30 cellular contexts compared by ENCODE assay signal in genomic region chr5:139079969-139080368, GRCh38.
"Had no signal": no experiment of that assay in that cellular context is flagged by ENCODE, and none has a peak within 500 bp of the region (broad histone marks: within the 10 kb centered on the region; RNA-seq: fewer than 3 reads in every experiment).

No MANE protein-coding gene starts in this region.

- H3K27ac ChIP-seq: ascending aorta, breast epithelium, cardiac muscle cell had no signal

- H3K27me3 ChIP-seq: ascending aorta, breast epithelium, cardiac muscle cell had no signal

- H3K4me3 ChIP-seq: ascending aorta, breast epithelium, cardiac muscle cell had no signal

- ATAC-seq: activated CD4-positive, alpha-beta T cell treated with anti-CD3 and anti-CD28 coated beads for 36 hours; activated CD8-positive, alpha-beta memory T cell treated with anti-CD3 and anti-CD28 coated beads, Interleukin-2, amount 10 ng/mL, durations not matched to agents 7 days and 5 days; activated CD8-positive, alpha-beta T cell treated with anti-CD3 and anti-CD28 coated beads, Interleukin-2, amount 10 ng/mL, durations not matched to agents 7 days and 5 days; activated naive CD4-positive, alpha-beta T cell treated with anti-CD3 and anti-CD28 coated beads, Interleukin-2, amount 50 U/mL, for 72 hours; activated T-cell treated with anti-CD3 and anti-CD28 coated beads, Interleukin-2, amount 50 U/mL, for 72 hours; esophagus mucosa had no signal

- H3K4me1 Mint-ChIP-seq: activated CD8-positive, alpha-beta memory T cell treated with anti-CD3 and anti-CD28 coated beads, Interleukin-2, amount 10 ng/mL, durations not matched to agents 7 days and 5 days; activated naive CD4-positive, alpha-beta T cell treated with anti-CD3 and anti-CD28 coated beads, Interleukin-2, amount 10 ng/mL, durations not matched to agents 7 days and 5 days had no signal

- H3K4me3 Mint-ChIP-seq: activated CD4-positive, alpha-beta memory T cell treated with anti-CD3 and anti-CD28 coated beads for 36 hours; activated CD4-positive, alpha-beta T cell treated with anti-CD3 and anti-CD28 coated beads for 36 hours; activated CD4-positive, alpha-beta T cell treated with anti-CD3 and anti-CD28 coated beads, Interleukin-2, amount 10 ng/mL, durations not matched to agents 24 days and 14 days; activated CD8-positive, alpha-beta memory T cell treated with anti-CD3 and anti-CD28 coated beads, Interleukin-2, amount 10 ng/mL, durations not matched to agents 7 days and 5 days; activated CD8-positive, alpha-beta T cell treated with anti-CD3 and anti-CD28 coated beads, Interleukin-2, amount 10 ng/mL, durations not matched to agents 7 days and 5 days; activated naive CD4-positive, alpha-beta T cell treated with anti-CD3 and anti-CD28 coated beads, Interleukin-2, amount 10 ng/mL, durations not matched to agents 7 days and 5 days; activated naive CD8-positive, alpha-beta T cell treated with anti-CD3 and anti-CD28 coated beads, Interleukin-2, amount 10 ng/mL, durations not matched to agents 7 days and 5 days; activated T-cell treated with anti-CD3 and anti-CD28 coated beads, Interleukin-2, amount 50 U/mL, for 24 hours; activated T-cell treated with anti-CD3 and anti-CD28 coated beads, Interleukin-2, amount 50 U/mL, for 72 hours; brain; central memory CD8-positive, alpha-beta T cell; endodermal cell had no signal

- H3K9me3 Mint-ChIP-seq: activated CD4-positive, alpha-beta memory T cell treated with anti-CD3 and anti-CD28 coated beads for 36 hours; activated CD4-positive, alpha-beta T cell treated with anti-CD3 and anti-CD28 coated beads, Interleukin-2, amount 10 ng/mL, durations not matched to agents 24 days and 14 days; activated naive CD4-positive, alpha-beta T cell treated with anti-CD3 and anti-CD28 coated beads, Interleukin-2, amount 10 ng/mL, durations not matched to agents 7 days and 5 days; activated naive CD8-positive, alpha-beta T cell treated with anti-CD3 and anti-CD28 coated beads, Interleukin-2, amount 10 ng/mL, durations not matched to agents 7 days and 5 days; activated T-cell treated with anti-CD3 and anti-CD28 coated beads, Interleukin-2, amount 50 U/mL, for 24 hours; endodermal cell had no signal

- H3K4me1 ChIP-seq: breast epithelium had no signal

- H3K27ac Mint-ChIP-seq: activated CD4-positive, alpha-beta memory T cell treated with anti-CD3 and anti-CD28 coated beads for 36 hours; activated CD4-positive, alpha-beta T cell treated with anti-CD3 and anti-CD28 coated beads for 36 hours; activated CD4-positive, alpha-beta T cell treated with anti-CD3 and anti-CD28 coated beads, Interleukin-2, amount 10 ng/mL, durations not matched to agents 24 days and 14 days; activated CD8-positive, alpha-beta memory T cell treated with anti-CD3 and anti-CD28 coated beads, Interleukin-2, amount 10 ng/mL, durations not matched to agents 7 days and 5 days; activated CD8-positive, alpha-beta T cell treated with anti-CD3 and anti-CD28 coated beads, Interleukin-2, amount 10 ng/mL, durations not matched to agents 7 days and 5 days; activated naive CD4-positive, alpha-beta T cell treated with anti-CD3 and anti-CD28 coated beads, Interleukin-2, amount 10 ng/mL, durations not matched to agents 7 days and 5 days; activated naive CD4-positive, alpha-beta T cell treated with anti-CD3 and anti-CD28 coated beads, Interleukin-2, amount 50 U/mL, for 72 hours; activated naive CD8-positive, alpha-beta T cell treated with anti-CD3 and anti-CD28 coated beads, Interleukin-2, amount 10 ng/mL, durations not matched to agents 7 days and 5 days; activated T-cell treated with anti-CD3 and anti-CD28 coated beads, Interleukin-2, amount 50 U/mL, for 24 hours; activated T-cell treated with anti-CD3 and anti-CD28 coated beads, Interleukin-2, amount 50 U/mL, for 72 hours; endodermal cell had no signal

- H3K27me3 Mint-ChIP-seq: activated CD4-positive, alpha-beta memory T cell treated with anti-CD3 and anti-CD28 coated beads for 36 hours; activated CD4-positive, alpha-beta T cell treated with anti-CD3 and anti-CD28 coated beads for 36 hours; activated CD4-positive, alpha-beta T cell treated with anti-CD3 and anti-CD28 coated beads, Interleukin-2, amount 10 ng/mL, durations not matched to agents 24 days and 14 days; activated CD8-positive, alpha-beta memory T cell treated with anti-CD3 and anti-CD28 coated beads, Interleukin-2, amount 10 ng/mL, durations not matched to agents 7 days and 5 days; activated naive CD4-positive, alpha-beta T cell treated with anti-CD3 and anti-CD28 coated beads, Interleukin-2, amount 10 ng/mL, durations not matched to agents 7 days and 5 days; activated naive CD8-positive, alpha-beta T cell treated with anti-CD3 and anti-CD28 coated beads, Interleukin-2, amount 10 ng/mL, durations not matched to agents 7 days and 5 days; activated T-cell treated with anti-CD3 and anti-CD28 coated beads, Interleukin-2, amount 50 U/mL, for 24 hours; brain; central memory CD8-positive, alpha-beta T cell had no signal

- H3K9me3 ChIP-seq: ascending aorta, breast epithelium had no signal

- DNase-seq: activated CD4-positive, alpha-beta memory T cell treated with anti-CD3 and anti-CD28 coated beads for 36 hours; activated CD4-positive, alpha-beta T cell treated with anti-CD3 and anti-CD28 coated beads for 36 hours; activated CD4-positive, alpha-beta T cell treated with anti-CD3 and anti-CD28 coated beads, Interleukin-2, amount 10 ng/mL, durations not matched to agents 24 days and 14 days; activated CD4-positive, CD25-positive, alpha-beta regulatory T cell; activated CD4-positive, CD25-positive, alpha-beta regulatory T cell treated with anti-CD3 and anti-CD28 coated beads, Interleukin-2, amount 50 U/mL, for 72 hours; activated CD8-positive, alpha-beta memory T cell treated with anti-CD3 and anti-CD28 coated beads, Interleukin-2, amount 10 ng/mL, durations not matched to agents 7 days and 5 days; activated CD8-positive, alpha-beta memory T cell treated with anti-CD3 and anti-CD28 coated beads, Interleukin-2, amount 50 U/mL, for 4 hours; activated CD8-positive, alpha-beta T cell treated with anti-CD3 and anti-CD28 coated beads, Interleukin-2, amount 10 ng/mL, durations not matched to agents 7 days and 5 days; activated gamma-delta T cell; activated naive CD4-positive, alpha-beta T cell; activated naive CD4-positive, alpha-beta T cell treated with anti-CD3 and anti-CD28 coated beads, Interleukin-2, amount 10 ng/mL, durations not matched to agents 7 days and 5 days; activated naive CD8-positive, alpha-beta T cell treated with anti-CD3 and anti-CD28 coated beads, Interleukin-2, amount 10 ng/mL, durations not matched to agents 7 days and 5 days; activated T-cell treated with anti-CD3 and anti-CD28 coated beads, Interleukin-2, amount 50 U/mL, for 24 hours; activated T-cell treated with anti-CD3 and anti-CD28 coated beads, Interleukin-2, amount 50 U/mL, for 72 hours; cortex of kidney; dermis blood vessel endothelial cell; effector memory CD4-positive, alpha-beta T cell; endodermal cell; foreskin fibroblast; head of caudate nucleus; T-helper 2 cell had no signal

- H3K36me3 ChIP-seq: ascending aorta, breast epithelium, cardiac muscle cell had no signal

- FAIRE-seq: colon, frontal cortex had no signal
